Comparison of ENCODE assay signal across 9 cellular contexts in genomic region chr17:6420173-6420641, GRCh38. TPM values are rescaled to one million over a fixed set of nuclear protein-coding genes. Genes with fewer than 3 reads are reported as not detected.
DNase-seq lines count a peak whose midpoint lies in the region; ATAC-seq, FAIRE-seq and TF ChIP-seq lines count a peak whose summit lies in the region.
"Had no signal": no experiment of that assay in that cellular context is flagged by ENCODE, and none has a peak within 500 bp of the region (broad histone marks: within the 10 kb centered on the region; RNA-seq: fewer than 3 reads in every experiment).

No MANE protein-coding gene starts in this region.

- no peaks in the 10 kb centered on the region for H3K36me3 ChIP-seq in K562 (ENCODE audit: control insufficient read depth, insufficient read depth, low read length)

- no peaks in the 10 kb centered on the region for H3K36me3 Mint-ChIP-seq in neural crest cell (ENCODE audit: low read depth)

- FAIRE-seq in K562 (lab: Jason Lieb, UNC), result no peak

- no peak overlapping the region for H3K4me2 ChIP-seq in K562 (ENCODE audit: insufficient read depth, low read length)

- no peak for DNase-seq in GM10248 (ENCODE audit: extremely low spot score)
- DNase-seq in NB4 (ENCODE audit: low read depth), result peak; percentile 39
- DNase-seq in K562 (ENCODE audit: extremely low read depth in 1 of 4, low spot score in 3 of 4), result peak in 2 of 4 experiments; percentile 6 to 10
- peak; percentile 37 for DNase-seq in neural crest cell (ENCODE audit: low read depth, low spot score)
- DNase-seq in glomerular visceral epithelial cell (ENCODE audit: extremely low spot score), result no peak

- TF ChIP-seq POLR2A in NB4 (IDR thresholded peaks at IDR 0.05; ENCODE audit: extremely low read depth, insufficient read length) (no peak), K562 (conservative IDR thresholded peaks at IDR 0.05) (no peak)

- ATAC-seq in K562 (peak; percentile 52; the same call in 2 of the 3 replicates), GM18498 (IDR thresholded peaks at IDR 0.05; ENCODE audit: unreplicated experiment) (no peak), HG03378 (IDR thresholded peaks at IDR 0.05; ENCODE audit: unreplicated experiment) (no peak), GM21360 (IDR thresholded peaks at IDR 0.05; ENCODE audit: unreplicated experiment) (no peak)

- no peak overlapping the region for H3K9ac ChIP-seq in K562 (ENCODE audit: insufficient read depth in 1 of 2, low read depth in 2 of 2, low read length in 2 of 2)

- H3K9me3 ChIP-seq in K562 (replicated peaks; ENCODE audit: control insufficient read depth, insufficient read depth, low read depth, low read length), result no peaks in the 10 kb centered on the region

- H3K27ac Mint-ChIP-seq in neural crest cell (ENCODE audit: unreplicated experiment), result no peak overlapping the region

- intact Hi-C loops in K562 (cut with micrococcal nuclease), result loop anchor here (5.0 to 10.0 kb wide), 2 partner anchors 825 to 1173 kb away; no protein-coding TSS in a partner anchor

- BruUV-seq in K562 (replicated peaks; lab: Mats Ljungman, UMichigan), result no TSS peak

- H3K27me3 Mint-ChIP-seq in neural crest cell (ENCODE audit: low read depth), result no peaks in the 10 kb centered on the region

- TF ChIP-seq CTCF in GM10248 (IDR thresholded peaks at IDR 0.05; ENCODE audit: control extremely low read depth, extremely low read depth, low read depth, missing control alignments) (peak; percentile 19), NB4 (IDR thresholded peaks at IDR 0.05; ENCODE audit: low read depth, low read length) (peak; percentile 33), K562 (IDR thresholded peaks at IDR 0.05 in 2 of 3, conservative IDR thresholded peaks at IDR 0.05 in 1 of 3; ENCODE audit: insufficient read depth in 2 of 3, low read depth in 1 of 3, low read length in 3 of 3) (peak in 2 of 3 experiments; percentile 16 to 19; a peak in 1 of 6 replicates), neural crest cell (conservative IDR thresholded peaks at IDR 0.05) (peak; percentile 58)

- no peaks in the 10 kb centered on the region for H3K9me3 Mint-ChIP-seq in neural crest cell

- in situ Hi-C loops in K562 (cut with MboI), result loop anchor here (25.0 kb wide), 1 partner anchor 708 kb away; no protein-coding TSS in a partner anchor

- POLR2A ChIA-PET in GM10248 (lab: Yijun Ruan, JAX) (no interaction called here), K562 (lab: Yijun Ruan, JAX) (no interaction called here)

- H3K4me3 ChIP-seq in NB4 (ENCODE audit: low read depth, low read length) (no peak overlapping the region), K562 (no peak overlapping the region)
- H3K4me3 ChIP-seq: skin epidermis had no signal

- no peak overlapping the region for H3K27ac ChIP-seq in K562 (ENCODE audit: extremely low read depth, low read depth, low read length)
- H3K27ac ChIP-seq: skin epidermis had no signal

- H3K79me2 ChIP-seq in K562 (ENCODE audit: control insufficient read depth, insufficient read depth, low read length), result no peaks in the 10 kb centered on the region

- peaks cover 4% of the 10 kb centered on the region for H3K4me1 Mint-ChIP-seq in neural crest cell

- no peak for TF ChIP-seq RAD21 in K562 (CRISPR knock-in tag; conservative IDR thresholded peaks at IDR 0.05 in 1 of 2, IDR thresholded peaks at IDR 0.05 in 1 of 2)

- no peaks in the 10 kb centered on the region for H3K9me1 ChIP-seq in K562 (ENCODE audit: control insufficient read depth, insufficient read depth, low read length)

- peaks cover 2 to 43% of the 10 kb centered on the region in 2 experiments; a peak in 3 of 5 replicates for H3K27me3 ChIP-seq in K562 (ENCODE audit: control insufficient read depth in 2 of 2, insufficient read depth in 2 of 2, low read length in 2 of 2)

- CTCF ChIA-PET in GM10248 (lab: Yijun Ruan, JAX) (interaction anchor here (1.4 to 4.7 kb wide), 3 partner anchors 15 to 832 kb away, joined by 5 to 32 read pairs (median 6); partner anchors contain the start of gene AIPL1), K562 (lab: Yijun Ruan, JAX; ENCODE audit: low intra/inter-chr PET ratio) (interaction anchor here (0.6 kb wide), 1 partner anchor 9 kb away, joined by 3 read pairs; no protein-coding TSS in a partner anchor)

- H3K4me3 Mint-ChIP-seq in neural crest cell, result no peak overlapping the region

- no peaks in the 10 kb centered on the region; the same call in 1 of the 2 replicates for H4K20me1 ChIP-seq in K562 (replicated peaks; ENCODE audit: control insufficient read depth, insufficient read depth, low read length)

- H3K4me1 ChIP-seq in K562 (replicated peaks in 1 of 2; ENCODE audit: control insufficient read depth in 2 of 2, insufficient read depth in 2 of 2, low read length in 2 of 2), result no peaks in the 10 kb centered on the region

- no peak overlapping the region for H2AFZ ChIP-seq in K562 (ENCODE audit: low read depth, low read length)

- WGBS in K562 (ENCODE audit: insufficient coverage, low coverage, missing lambda C conversion rate), result 4% methylated on average over 12 of the region's 13 CpGs

- no peak for TF ChIP-seq EP300 in K562 (IDR thresholded peaks at IDR 0.05; ENCODE audit: low read length)

TF ChIP-seq in K562, 482 proteins besides CTCF, POLR2A, EP300 and RAD21 (continues in another document):
- TF ChIP-seq HNRNPH1 (optimal IDR thresholded peaks at IDR 0.05; ENCODE audit: low read depth, low read length) (no peak), TAF1 (IDR thresholded peaks at IDR 0.05; ENCODE audit: control insufficient read depth, extremely low read depth, insufficient read depth, low read length, severe bottlenecking) (no peak), ZNF184 (CRISPR knock-in tag; IDR thresholded peaks at IDR 0.05) (no peak), HES1 (IDR thresholded peaks at IDR 0.05; ENCODE audit: low read depth) (no peak), RNF219 (CRISPR knock-in tag; IDR thresholded peaks at IDR 0.05) (no peak), NELFE (IDR thresholded peaks at IDR 0.05; ENCODE audit: insufficient read depth, insufficient read length) (no peak), RAD51 (IDR thresholded peaks at IDR 0.05; ENCODE audit: borderline replicate concordance, low read depth) (no peak)

RNA-seq across cellular contexts. Expression of gene AIPL1, which starts 14.7 kb away (rescaled TPM):
- not detected in 2 replicates for total RNA-seq in K562 (2011; cell fraction: chromatin; rRNA removed; ENCODE audit: low replicate concordance)
- total RNA-seq in K562 (2011; cell fraction: nucleolus; rRNA removed), result not detected in 2 replicates
- total RNA-seq in K562 (2011; cell fraction: nucleoplasm; rRNA removed), result not detected in 2 replicates
- total RNA-seq in K562 (2014; rRNA removed) (not detected in 2 replicates), K562 (2014; rRNA removed; fragmentation: Illumina TruSeq; extraction: Trizol) (not detected in 2 replicates), K562 (2015; rRNA removed; fragmentation: Illumina TruSeq; extraction: Trizol) (not detected in 2 replicates), K562 (2021) (not detected in 2 replicates), neural crest cell (not detected in 2 replicates)
- polyA plus RNA-seq in K562 (2011; rRNA removed) (not detected in 2 replicates), K562 (2014; fragmentation: Illumina TruSeq; extraction: Trizol) (not detected in 2 replicates), K562 (2014; fragmentation: Nextera tagmentation; extraction: Ambion mirVana) (not detected), K562 (2014; rRNA removed) (not detected in 2 replicates)
- polyA plus RNA-seq in K562 (2011; cell fraction: cytosol; rRNA removed), result not detected in 2 replicates
- polyA plus RNA-seq in K562 (2011; cell fraction: nucleus; rRNA removed), result not detected in 2 replicates
- not detected in 2 replicates for polyA plus RNA-seq in K562 (2012)
- polyA minus RNA-seq in K562 (2011; rRNA and poly(A)+ RNA removed), result not detected in 2 replicates
- polyA minus RNA-seq in K562 (2011; cell fraction: cytosol; rRNA and poly(A)+ RNA removed), result not detected in 2 replicates
- polyA minus RNA-seq in K562 (2011; cell fraction: nucleus; rRNA and poly(A)+ RNA removed), result not detected in 2 replicates

RNA-seq across cellular contexts. Expression of gene PIMREG, which starts 24.0 kb away (rescaled TPM):
- 6.0 and 11.9 TPM in 2 replicates for total RNA-seq in K562 (2011; cell fraction: chromatin; rRNA removed; ENCODE audit: low replicate concordance)
- total RNA-seq in K562 (2011; cell fraction: nucleolus; rRNA removed), result 11.2 and 12.5 TPM in 2 replicates
- 8.7 and 11.7 TPM in 2 replicates for total RNA-seq in K562 (2011; cell fraction: nucleoplasm; rRNA removed)
- total RNA-seq in K562 (2014; rRNA removed), result 11.5 and 12.9 TPM in 2 replicates
- 5.1 and 5.3 TPM in 2 replicates for total RNA-seq in K562 (2014; rRNA removed; fragmentation: Illumina TruSeq; extraction: Trizol)
- total RNA-seq in K562 (2015; rRNA removed; fragmentation: Illumina TruSeq; extraction: Trizol), result 5.1 and 7.2 TPM in 2 replicates
- total RNA-seq in K562 (2021), result 13.4 and 16.0 TPM in 2 replicates
- polyA plus RNA-seq in K562 (2011; rRNA removed), result 5.9 and 10.2 TPM in 2 replicates
- polyA plus RNA-seq in K562 (2011; cell fraction: cytosol; rRNA removed), result 5.3 and 15.1 TPM in 2 replicates
- 10.6 and 22.8 TPM in 2 replicates for polyA plus RNA-seq in K562 (2011; cell fraction: nucleus; rRNA removed)
- 10.5 and 14.1 TPM in 2 replicates for polyA plus RNA-seq in K562 (2012)
- polyA plus RNA-seq in K562 (2014; fragmentation: Illumina TruSeq; extraction: Trizol), result 9.4 and 13.5 TPM in 2 replicates
- polyA plus RNA-seq in K562 (2014; fragmentation: Nextera tagmentation; extraction: Ambion mirVana), result 1 to 10 TPM; 1.1 to 2.1 TPM
- polyA plus RNA-seq in K562 (2014; rRNA removed), result 15.4 and 16.7 TPM in 2 replicates
- polyA minus RNA-seq in K562 (2011; rRNA and poly(A)+ RNA removed), result 1.1 and 3.5 TPM in 2 replicates
- 2.5 and 2.6 TPM in 2 replicates for polyA minus RNA-seq in K562 (2011; cell fraction: cytosol; rRNA and poly(A)+ RNA removed)
- 3.4 and 4.3 TPM in 2 replicates for polyA minus RNA-seq in K562 (2011; cell fraction: nucleus; rRNA and poly(A)+ RNA removed)
- 115 and 120 TPM in 2 replicates for total RNA-seq in neural crest cell

Comparison
In these comparisons a context has a peak if more than half of its experiments do, and no peak if none do; other contexts are left out.
1. DNase-seq: peak in NB4 (single experiment) and neural crest cell (single experiment); none in GM10248 (single experiment) and glomerular visceral epithelial cell (single experiment).
2. Peak in every context shown above with its lines, with median percentiles within 50 percentile points of each other: CTCF ChIP-seq.